ENCODE assay signal across 8 cellular contexts in the genomic region with DNA sequence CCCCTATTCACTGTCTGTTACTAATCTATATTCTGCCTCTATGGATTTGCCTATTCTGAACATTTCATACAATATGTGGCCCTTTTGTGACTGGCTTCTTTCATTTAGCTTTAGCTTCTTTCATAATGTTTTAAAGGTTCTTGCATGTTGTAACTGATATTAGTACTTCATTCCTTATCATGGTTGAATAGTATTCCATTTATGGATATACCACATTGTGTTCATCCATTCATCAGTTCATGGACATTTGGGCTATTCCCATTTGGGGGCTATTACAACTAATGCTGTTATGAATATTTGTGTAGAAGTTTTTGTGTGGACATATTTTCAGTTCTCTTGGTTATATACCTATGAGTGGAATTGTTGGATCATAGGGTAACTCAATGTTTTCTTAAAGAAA.
"Had no signal": no experiment of that assay in that cellular context is flagged by ENCODE, and none has a peak within 500 bp of the region (broad histone marks: within the 10 kb centered on the region; RNA-seq: fewer than 3 reads in every experiment).

No MANE protein-coding gene starts in this region.

- H3K9ac ChIP-seq: KMS-11 had no signal

- DNase-seq: H7, IMR-90, KBM-7 had no signal

- FAIRE-seq: HTR-8/SVneo had no signal

- H3K4me2 ChIP-seq: GM23338, KMS-11 had no signal

- H3K4me3 ChIP-seq: GM23338, HAP-1 had no signal

- H3K9me3 ChIP-seq: HAP-1 had no signal

- ATAC-seq: GM23338, HCT116 had no signal

- H3K36me3 ChIP-seq: HAP-1 had no signal

- H3K27ac ChIP-seq: KMS-11 had no signal

- H2AFZ ChIP-seq: GM23338 had no signal
